21 cellular contexts compared by ENCODE assay signal in the genomic region with DNA sequence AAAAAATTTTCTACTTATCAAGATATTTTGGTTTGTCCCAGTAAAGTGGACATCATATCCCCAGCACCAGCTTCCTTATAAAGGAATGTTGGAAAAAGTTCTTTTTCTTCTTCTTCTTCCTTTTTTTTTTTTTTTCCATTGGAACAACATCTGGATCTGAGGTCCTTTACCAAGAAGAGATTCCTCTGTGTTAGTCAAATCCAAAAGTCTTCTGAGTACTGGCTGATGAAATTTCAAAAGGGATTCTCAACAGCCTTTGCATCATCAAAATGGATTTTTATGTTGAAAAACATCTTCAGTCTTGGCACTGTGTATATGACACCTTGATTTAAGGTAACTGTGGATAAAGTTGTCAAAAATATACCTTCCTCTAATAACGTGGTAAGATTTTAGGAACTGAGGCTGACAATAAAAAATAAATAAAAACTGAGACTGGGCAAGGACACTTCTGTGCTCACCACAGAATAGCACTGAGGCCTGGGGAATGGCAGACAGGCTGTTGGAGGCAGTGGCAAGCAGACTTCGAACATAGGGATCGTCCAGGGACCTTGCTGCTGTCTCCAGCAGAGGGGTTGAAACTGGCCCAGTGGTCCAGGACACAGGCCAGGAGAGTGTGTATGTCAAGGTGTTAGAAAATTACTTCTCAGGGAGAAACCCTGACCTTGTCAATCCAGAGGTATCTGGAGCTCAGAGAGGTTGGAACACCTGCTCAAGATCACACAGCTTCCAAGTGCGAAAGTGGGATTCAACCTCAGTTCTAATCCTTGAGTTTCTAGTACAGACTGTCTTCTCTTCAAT.
DNase-seq lines count a peak whose midpoint lies in the region; ATAC-seq and TF ChIP-seq lines count a peak whose summit lies in the region.
"Had no signal": no experiment of that assay in that cellular context is flagged by ENCODE, and none has a peak within 500 bp of the region (broad histone marks: within the 10 kb centered on the region; RNA-seq: fewer than 3 reads in every experiment).

No MANE protein-coding gene starts in this region.

- H3K9me3 ChIP-seq in HEK293 (ENCODE audit: control insufficient read depth, insufficient read depth, low read depth, low read length) = no peaks in the 10 kb centered on the region
- H3K9me3 ChIP-seq in esophagus muscularis mucosa = no peaks in the 10 kb centered on the region
- no peaks in the 10 kb centered on the region for H3K9me3 ChIP-seq in sigmoid colon
- H3K9me3 ChIP-seq in T-helper 17 cell (ENCODE audit: control insufficient read depth, low read length, poor library complexity, severe bottlenecking) = no peaks in the 10 kb centered on the region
- H3K9me3 ChIP-seq in HAP-1 = no peaks in the 10 kb centered on the region
- H3K9me3 ChIP-seq: SJSA1 had no signal

- H3K36me3 ChIP-seq in HEK293 (ENCODE audit: control insufficient read depth in 2 of 2, insufficient read depth in 1 of 2, low read length in 2 of 2) (no peaks in the 10 kb centered on the region), esophagus muscularis mucosa (no peaks in the 10 kb centered on the region), sigmoid colon (no peaks in the 10 kb centered on the region), HAP-1 (replicated peaks) (no peaks in the 10 kb centered on the region)
- H3K36me3 ChIP-seq: SJSA1 had no signal

- no peak for TF ChIP-seq POLR2A in esophagus muscularis mucosa (IDR thresholded peaks at IDR 0.05; ENCODE audit: low read depth)
- TF ChIP-seq POLR2A in sigmoid colon (IDR thresholded peaks at IDR 0.05) = no peak

- H3K27ac ChIP-seq in HEK293 (ENCODE audit: extremely low read depth, low read depth, low read length) (no peak overlapping the region), esophagus muscularis mucosa (replicated peaks in 1 of 4) (peak overlapping the region in 3 of 4 donors; percentile 13 to 31 (median 25)), sigmoid colon (no peak overlapping the region)
- H3K27ac ChIP-seq: SJSA1 had no signal

- CTCF ChIA-PET in HEK293 (lab: Yijun Ruan, JAX) = interaction anchor here (1.1 kb wide), 2 partner anchors 10 to 16 kb away, joined by 3 to 4 read pairs; no protein-coding TSS in a partner anchor

- H3K27me3 Mint-ChIP-seq in T-helper 17 cell = peaks cover 10% of the 10 kb centered on the region
- H3K27me3 Mint-ChIP-seq: CD4-positive, CD25-positive, alpha-beta regulatory T cell had no signal

- DNase-seq in Right ventricle myocardium inferior (ENCODE audit: missing footprints) (peak; percentile 20), Right ventricle myocardium superior (no peak), esophagus muscularis mucosa (ENCODE audit: extremely low spot score) (no peak), sigmoid colon (peak; percentile 21), T-helper 17 cell (no peak), HAP-1 (ENCODE audit: low spot score in 2 of 2) (no peak)
- no peak for DNase-seq in stimulated activated CD4-positive, alpha-beta T cell treated with anti-CD3 and anti-CD28 coated beads, Interleukin-15, amount 100 ng/mL, for 24 hours
- DNase-seq: 8988T; CD4-positive, CD25-positive, alpha-beta regulatory T cell; EL; GF-D8; KBM-7; NCI-H1092; NCI-H1436 treated with DMSO at 0.1 percent for 48 hours; NCI-H2029; NCI-H345; NCI-H524; NCI-H774; NK-92 treated with Interleukin-12 subunit alpha and Interleukin-12 subunit beta, amount 100 ng/mL, for 24 hours had no signal

- TF ChIP-seq CTCF in HEK293 (tag by site-specific recombination; IDR thresholded peaks at IDR 0.05) = no peak
- TF ChIP-seq CTCF in esophagus muscularis mucosa (IDR thresholded peaks at IDR 0.05) = no peak
- no peak for TF ChIP-seq CTCF in sigmoid colon (IDR thresholded peaks at IDR 0.05)

- ATAC-seq in Right ventricle myocardium inferior (no peak), Right ventricle myocardium superior (ENCODE audit: poor library complexity) (no peak), T-helper 17 cell (no peak)

- no peak for TF ChIP-seq EP300 in esophagus muscularis mucosa (IDR thresholded peaks at IDR 0.05)
- TF ChIP-seq EP300 in sigmoid colon (IDR thresholded peaks at IDR 0.05) = no peak

- H3K27ac Mint-ChIP-seq in T-helper 17 cell = no peak overlapping the region
- H3K27ac Mint-ChIP-seq: CD4-positive, CD25-positive, alpha-beta regulatory T cell had no signal

- WGBS in esophagus muscularis mucosa = 84% methylated on average over 4 of the region's 4 CpGs
- WGBS in sigmoid colon, 2 donors = 83 to 84% methylated on average over 4 of the region's 4 CpGs

- intact Hi-C loops in Right ventricle myocardium inferior (cut with DNase I) = no loop called here
- intact Hi-C loops in Right ventricle myocardium superior (cut with DNase I) = no loop called here
- intact Hi-C loops in esophagus muscularis mucosa (cut with DNase I) = no loop called here
- intact Hi-C loops in sigmoid colon (cut with DNase I) = no loop called here

- POLR2A ChIA-PET in HEK293 (lab: Yijun Ruan, JAX) = no interaction called here

- H3K4me3 Mint-ChIP-seq in T-helper 17 cell = no peak overlapping the region
- H3K4me3 Mint-ChIP-seq: CD4-positive, CD25-positive, alpha-beta regulatory T cell had no signal

- H3K4me3 ChIP-seq in HEK293 (ENCODE audit: low read depth, low read length) (no peak overlapping the region), esophagus muscularis mucosa (no peak overlapping the region), sigmoid colon (no peak overlapping the region), HAP-1 (no peak overlapping the region)
- H3K4me3 ChIP-seq: SJSA1 had no signal

- in situ Hi-C loops in HAP-1 (cut with MboI; ENCODE audit: low sequenced_read_pairs) = no loop called here

- no peaks in the 10 kb centered on the region for H3K36me3 Mint-ChIP-seq in T-helper 17 cell (ENCODE audit: low read depth)
- H3K36me3 Mint-ChIP-seq: CD4-positive, CD25-positive, alpha-beta regulatory T cell had no signal

- H3K27me3 ChIP-seq in esophagus muscularis mucosa (no peaks in the 10 kb centered on the region), sigmoid colon (no peaks in the 10 kb centered on the region), HAP-1 (ENCODE audit: low read depth) (no peaks in the 10 kb centered on the region)

- H3K4me1 ChIP-seq in HEK293 (ENCODE audit: control insufficient read depth, insufficient read depth, low read length) = no peaks in the 10 kb centered on the region
- peaks cover 0 to 12% (median 2%) of the 10 kb centered on the region in 4 donors for H3K4me1 ChIP-seq in esophagus muscularis mucosa
- no peaks in the 10 kb centered on the region for H3K4me1 ChIP-seq in sigmoid colon
- no peaks in the 10 kb centered on the region for H3K4me1 ChIP-seq in HAP-1
- H3K4me1 ChIP-seq: SJSA1 had no signal

- H3K4me1 Mint-ChIP-seq in T-helper 17 cell = no peaks in the 10 kb centered on the region

TF ChIP-seq in HEK293, 187 proteins besides CTCF, POLR2A, EP300 and RAD21:
- TF ChIP-seq ZNF768 (tag by site-specific recombination; IDR thresholded peaks at IDR 0.05) = peak; percentile 53; the same call in 1 of the 2 replicates
- TF ChIP-seq, protein P1, sequence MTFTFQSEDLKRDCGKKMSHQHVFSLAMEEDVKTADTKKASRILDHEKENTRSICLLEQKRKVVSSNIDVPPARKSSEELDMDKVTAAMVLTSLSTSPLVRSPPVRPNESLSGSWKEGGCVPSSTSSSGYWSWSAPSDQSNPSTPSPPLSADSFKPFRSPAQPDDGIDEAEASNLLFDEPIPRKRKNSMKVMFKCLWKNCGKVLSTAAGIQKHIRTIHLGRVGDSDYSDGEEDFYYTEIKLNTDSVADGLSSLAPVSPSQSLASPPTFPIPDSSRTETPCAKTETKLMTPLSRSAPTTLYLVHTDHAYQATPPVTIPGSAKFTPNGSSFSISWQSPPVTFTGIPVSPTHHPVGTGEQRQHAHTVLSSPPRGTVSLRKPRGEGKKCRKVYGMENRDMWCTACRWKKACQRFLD (tag by site-specific recombination; IDR thresholded peaks at IDR 0.05) = no peak
- TF ChIP-seq ZNF404 (tag by site-specific recombination; IDR thresholded peaks at IDR 0.05) = no peak
- no peak for TF ChIP-seq OVOL3 (tag by site-specific recombination; IDR thresholded peaks at IDR 0.05)
- TF ChIP-seq WT1 (tag by site-specific recombination; IDR thresholded peaks at IDR 0.05) = no peak
- no peak for TF ChIP-seq ZIC2 (tag by site-specific recombination; IDR thresholded peaks at IDR 0.05)
- TF ChIP-seq ZNF670 (tag by site-specific recombination; IDR thresholded peaks at IDR 0.05; ENCODE audit: low read depth) = no peak

Comparison
In these comparisons a context has a peak if more than half of its experiments do, and no peak if none do; other contexts are left out.
1. DNase-seq: peak in Right ventricle myocardium inferior (single experiment) and sigmoid colon (single experiment); none in Right ventricle myocardium superior (single experiment), esophagus muscularis mucosa (single experiment), T-helper 17 cell (0 of 3), stimulated activated CD4-positive, alpha-beta T cell treated with anti-CD3 and anti-CD28 coated beads, Interleukin-15, amount 100 ng/mL, for 24 hours (single experiment) and HAP-1 (0 of 2).
2. H3K27ac ChIP-seq: peak in esophagus muscularis mucosa (3 of 4); none in HEK293 (single experiment) and sigmoid colon (0 of 4).